In genomic region chr9:71519098-71519497, GRCh38 we compare ENCODE assay signal across 23 cellular contexts.
"Had no signal": no experiment of that assay in that cellular context is flagged by ENCODE, and none has a peak within 500 bp of the region (broad histone marks: within the 10 kb centered on the region; RNA-seq: fewer than 3 reads in every experiment).

No MANE protein-coding gene starts in this region.

- H3K4me3 ChIP-seq: cardiac muscle cell, PC-9 had no signal

- ATAC-seq: activated CD4-positive, alpha-beta T cell treated with anti-CD3 and anti-CD28 coated beads for 36 hours; activated T-helper 17 cell treated with anti-CD3 and anti-CD28 coated beads, Interleukin-2, amount 50 U/mL, for 72 hours; T-helper 17 cell had no signal

- H3K4me3 Mint-ChIP-seq: activated CD4-positive, alpha-beta memory T cell treated with anti-CD3 and anti-CD28 coated beads, Interleukin-2, amount 10 ng/mL, durations not matched to agents 7 days and 5 days; activated CD4-positive, alpha-beta T cell treated with anti-CD3 and anti-CD28 coated beads for 36 hours; activated naive CD4-positive, alpha-beta T cell treated with anti-CD3 and anti-CD28 coated beads for 36 hours; activated naive CD8-positive, alpha-beta T cell; activated T-helper 17 cell treated with anti-CD3 and anti-CD28 coated beads, Interleukin-2, amount 50 U/mL, for 72 hours; T-helper 17 cell had no signal

- H3K36me3 Mint-ChIP-seq: activated naive CD8-positive, alpha-beta T cell had no signal

- H3K36me3 ChIP-seq: brain microvascular endothelial cell, cardiac muscle cell had no signal

- DNase-seq: activated CD4-positive, alpha-beta memory T cell treated with anti-CD3 and anti-CD28 coated beads, Interleukin-2, amount 10 ng/mL, durations not matched to agents 7 days and 5 days; activated CD4-positive, alpha-beta T cell treated with anti-CD3 and anti-CD28 coated beads for 36 hours; activated CD4-positive, alpha-beta T cell treated with anti-CD3 and anti-CD28 coated beads, Interleukin-2, amount 50 U/mL, for 1 hour; activated gamma-delta T cell; activated naive CD4-positive, alpha-beta T cell treated with anti-CD3 and anti-CD28 coated beads for 36 hours; activated T-cell treated with anti-CD3 and anti-CD28 coated beads for 4 hours; activated T-cell treated with anti-CD3 and anti-CD28 coated beads, Interleukin-2, amount 50 U/mL, for 48 hours; amygdala; brain microvascular endothelial cell; NCI-H1105 treated with DMSO at 0.1 percent for 48 hours; NCI-H146; NCI-H187 treated with DMSO at 0.1 percent for 48 hours; NCI-H2081 treated with DMSO at 0.1 percent for 48 hours; NCI-H446; PC-9; SHP77 treated with DMSO at 0.1 percent for 48 hours; T-helper 17 cell; T1000 had no signal

- FAIRE-seq: TTC549 had no signal

- H2AFZ ChIP-seq: PC-9 had no signal

- H3K4me1 Mint-ChIP-seq: activated CD4-positive, alpha-beta memory T cell treated with anti-CD3 and anti-CD28 coated beads, Interleukin-2, amount 10 ng/mL, durations not matched to agents 7 days and 5 days; activated CD4-positive, alpha-beta T cell treated with anti-CD3 and anti-CD28 coated beads for 36 hours; activated T-helper 17 cell treated with anti-CD3 and anti-CD28 coated beads, Interleukin-2, amount 50 U/mL, for 72 hours; T-helper 17 cell had no signal

- H3K27ac Mint-ChIP-seq: activated CD4-positive, alpha-beta memory T cell treated with anti-CD3 and anti-CD28 coated beads, Interleukin-2, amount 10 ng/mL, durations not matched to agents 7 days and 5 days; activated CD4-positive, alpha-beta T cell treated with anti-CD3 and anti-CD28 coated beads for 36 hours; activated naive CD4-positive, alpha-beta T cell treated with anti-CD3 and anti-CD28 coated beads for 36 hours; activated naive CD8-positive, alpha-beta T cell; activated T-helper 17 cell treated with anti-CD3 and anti-CD28 coated beads, Interleukin-2, amount 50 U/mL, for 72 hours; T-helper 17 cell had no signal

- H3K9me3 Mint-ChIP-seq: activated CD4-positive, alpha-beta memory T cell treated with anti-CD3 and anti-CD28 coated beads, Interleukin-2, amount 10 ng/mL, durations not matched to agents 7 days and 5 days; activated naive CD4-positive, alpha-beta T cell treated with anti-CD3 and anti-CD28 coated beads for 36 hours; activated T-helper 17 cell treated with anti-CD3 and anti-CD28 coated beads, Interleukin-2, amount 50 U/mL, for 72 hours had no signal

- H3K27ac ChIP-seq: brain microvascular endothelial cell, cardiac muscle cell, PC-9, VCaP had no signal

- H3K27me3 ChIP-seq: brain microvascular endothelial cell, cardiac muscle cell had no signal

- H3K4me2 ChIP-seq: PC-9 had no signal
